1 cellular context compared by ENCODE assay signal in genomic region chr4:165212647-165213046, GRCh38.
TF ChIP-seq lines count a peak whose summit lies in the region.

No MANE protein-coding gene starts in this region.

TF ChIP-seq in HepG2, 621 proteins besides CTCF, POLR2A, EP300 and RAD21:
- 0 out of 2 replicates have a peak, but pooled peaks have one; percentile 27 for TF ChIP-seq MIXL1 (CRISPR knock-in tag; IDR thresholded peaks at IDR 0.05)
- TF ChIP-seq STAG1 (CRISPR knock-in tag; IDR thresholded peaks at IDR 0.05), result peak; percentile 41
